In the genomic region with DNA sequence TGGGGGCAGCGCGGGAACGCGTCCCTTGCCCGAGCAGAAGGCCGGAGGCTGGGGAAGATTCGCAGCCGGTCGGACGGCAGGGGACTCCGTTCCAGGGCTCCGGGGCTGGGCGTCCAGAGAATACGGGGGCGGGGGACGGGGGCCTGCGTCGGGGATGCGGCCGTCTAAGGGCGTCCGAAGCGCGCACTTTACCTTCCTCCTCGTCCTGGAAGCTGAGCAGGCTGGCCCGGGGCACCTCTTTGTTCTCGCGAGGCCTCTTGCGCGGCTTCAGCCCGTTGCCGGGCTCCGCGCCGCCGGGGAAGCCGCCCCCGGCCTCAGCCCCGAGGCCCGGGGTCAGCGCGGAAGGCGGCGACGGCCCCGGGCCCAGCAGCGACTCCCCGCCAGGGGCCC, we compare ENCODE assay signal across 8 cellular contexts. TPM values are rescaled to one million over a fixed set of nuclear protein-coding genes. Genes with fewer than 3 reads are reported as not detected.
DNase-seq lines count a peak whose midpoint lies in the region; ATAC-seq and TF ChIP-seq lines count a peak whose summit lies in the region.

No MANE protein-coding gene starts in this region.

- H3K27ac ChIP-seq in foreskin keratinocyte: peak overlapping the region; percentile 91

- H3K9me3 Mint-ChIP-seq in activated T-helper 17 cell treated with anti-CD3 and anti-CD28 coated beads, Interleukin-2, amount 50 U/mL, for 72 hours: no peaks in the 10 kb centered on the region

- peaks cover 67% of the 10 kb centered on the region for H3K36me3 Mint-ChIP-seq in activated T-helper 17 cell treated with anti-CD3 and anti-CD28 coated beads, Interleukin-2, amount 50 U/mL, for 72 hours (ENCODE audit: low read depth)

- H3K4me1 Mint-ChIP-seq in activated T-helper 17 cell treated with anti-CD3 and anti-CD28 coated beads, Interleukin-2, amount 50 U/mL, for 72 hours: peaks cover 42% of the 10 kb centered on the region

- peak overlapping the region; percentile 99 for H3K27ac Mint-ChIP-seq in activated T-helper 17 cell treated with anti-CD3 and anti-CD28 coated beads, Interleukin-2, amount 50 U/mL, for 72 hours

- H3K4me1 ChIP-seq in foreskin keratinocyte: peaks cover 17% of the 10 kb centered on the region

- H3K27me3 Mint-ChIP-seq in activated T-helper 17 cell treated with anti-CD3 and anti-CD28 coated beads, Interleukin-2, amount 50 U/mL, for 72 hours: no peaks in the 10 kb centered on the region

- TF ChIP-seq CTCF in foreskin keratinocyte (conservative IDR thresholded peaks at IDR 0.05): no peak

- DNase-seq in AG20443 (ENCODE audit: low spot score) (peak; percentile 78), NOMO-1 treated with DMSO at 0.1 percent for 48 hours (lab: John Stamatoyannopoulos, UW; ENCODE audit: unreplicated experiment) (peak; percentile 51), foreskin keratinocyte (no peak), occipital lobe (lab: John Stamatoyannopoulos, UW) (peak; percentile 28), middle frontal gyrus (ENCODE audit: extremely low spot score, low spot score) (no peak)

- H3K27me3 ChIP-seq in foreskin keratinocyte: no peaks in the 10 kb centered on the region

- ATAC-seq in GM18511 (IDR thresholded peaks at IDR 0.05; ENCODE audit: unreplicated experiment) (peak; percentile 40), HG02973 (IDR thresholded peaks at IDR 0.05; ENCODE audit: unreplicated experiment) (peak; percentile 33), foreskin keratinocyte (peak; percentile 71)
- ATAC-seq in activated T-helper 17 cell treated with anti-CD3 and anti-CD28 coated beads, Interleukin-2, amount 50 U/mL, for 72 hours (replicated peaks): peak; percentile 57

- peak overlapping the region; percentile 94 for H3K4me3 Mint-ChIP-seq in activated T-helper 17 cell treated with anti-CD3 and anti-CD28 coated beads, Interleukin-2, amount 50 U/mL, for 72 hours

RNA-seq across cellular contexts. Expression of a gene that starts 0.4 kb away (rescaled TPM):
- total RNA-seq in activated T-helper 17 cell treated with anti-CD3 and anti-CD28 coated beads, Interleukin-2, amount 50 U/mL, for 72 hours: 100 to 1,000 TPM in 1 of 2 donors, 10 to 100 TPM in 1; 44.4 to 126 TPM
- 22.5 and 23.7 TPM in 2 replicates for total RNA-seq in foreskin keratinocyte
- 6.3 and 7.8 TPM in 2 replicates for polyA plus RNA-seq in foreskin keratinocyte
- 85.2 TPM for total RNA-seq in occipital lobe

RNA-seq across cellular contexts. Expression of a gene that starts 43.3 kb away (rescaled TPM):
- 10 to 100 TPM; 13.8 to 22.5 TPM for total RNA-seq in activated T-helper 17 cell treated with anti-CD3 and anti-CD28 coated beads, Interleukin-2, amount 50 U/mL, for 72 hours
- 6.2 and 6.3 TPM in 2 replicates for total RNA-seq in foreskin keratinocyte
- 1.8 and 2.0 TPM in 2 replicates for polyA plus RNA-seq in foreskin keratinocyte
- total RNA-seq in occipital lobe: 24.0 TPM

Comparison
In these comparisons a context has a peak if more than half of its experiments do, and no peak if none do; other contexts are left out.
1. DNase-seq: peak in AG20443 (single experiment), NOMO-1 treated with DMSO at 0.1 percent for 48 hours (single experiment) and occipital lobe (single experiment); none in foreskin keratinocyte (0 of 2) and middle frontal gyrus (single experiment).
2. Peak in every context shown above with its lines, with median percentiles within 50 percentile points of each other: ATAC-seq.